ENCODE assay signal across 14 cellular contexts in genomic region chr13:51761638-51762350, GRCh38. TPM values are rescaled to one million over a fixed set of nuclear protein-coding genes. Genes with fewer than 3 reads are reported as not detected.
DNase-seq lines count a peak whose midpoint lies in the region; ATAC-seq and TF ChIP-seq lines count a peak whose summit lies in the region.
"Had no signal": no experiment of that assay in that cellular context is flagged by ENCODE, and none has a peak within 500 bp of the region (broad histone marks: within the 10 kb centered on the region; RNA-seq: fewer than 3 reads in every experiment).

No MANE protein-coding gene starts in this region.

- no peak overlapping the region for H3K4me3 Mint-ChIP-seq in IgD-negative memory B cell
- H3K4me3 Mint-ChIP-seq: activated T-helper 1 cell treated with anti-CD3 and anti-CD28 coated beads, Interleukin-12 subunit alpha, Interleukin-12 subunit beta, Interleukin-2, Interleukin-4 antibody, amounts not matched to agents 30 ng/mL and 10 ng/mL and 1 ng/mL, durations not matched to agents 14 hours and 24 hours and 36 hours had no signal

- no peak for ATAC-seq in GM18858 (IDR thresholded peaks at IDR 0.05; ENCODE audit: unreplicated experiment)

- no peaks in the 10 kb centered on the region for H3K9me3 Mint-ChIP-seq in IgD-negative memory B cell
- H3K9me3 Mint-ChIP-seq: activated T-helper 1 cell treated with anti-CD3 and anti-CD28 coated beads, Interleukin-12 subunit alpha, Interleukin-12 subunit beta, Interleukin-2, Interleukin-4 antibody, amounts not matched to agents 30 ng/mL and 10 ng/mL and 1 ng/mL, durations not matched to agents 14 hours and 24 hours and 36 hours had no signal

- H3K4me2 ChIP-seq in osteoblast (ENCODE audit: insufficient read depth, low read length): no peak overlapping the region
- H3K4me2 ChIP-seq: BLaER1 had no signal

- in situ Hi-C loops in Caki2 (cut with HindIII; ENCODE audit: low pct_unique_long_range_greater_than_20kb, low sequenced_read_pairs): no loop called here

- H3K4me1 ChIP-seq in osteoblast (ENCODE audit: insufficient read depth, low read length): peaks cover 14% of the 10 kb centered on the region

- DNase-seq in Caki2 (ENCODE audit: low read depth): peak; percentile 8
- DNase-seq in fibroblast of the aortic adventitia (ENCODE audit: low read depth): peak; percentile 15
- DNase-seq in osteoblast (ENCODE audit: insufficient read length, low spot score, missing footprints): peak; percentile 73
- no peak for DNase-seq in activated gamma-delta T cell treated with Interleukin-2 at 50 U/mL for 16 hours
- no peak for DNase-seq in NCI-H1092 (lab: John Stamatoyannopoulos, UW)
- DNase-seq: activated CD4-positive, alpha-beta T cell treated with anti-CD3 and anti-CD28 coated beads, Interleukin-2, amount 50 U/mL, for 4 hours; DMS153; NCI-H2029; NCI-H510A treated with DMSO at 0.1 percent for 48 hours had no signal

- peaks cover 16% of the 10 kb centered on the region for H3K36me3 Mint-ChIP-seq in IgD-negative memory B cell

- peak overlapping the region in 2 of 3 donors; percentile 13 to 47 for H3K27ac Mint-ChIP-seq in IgD-negative memory B cell
- H3K27ac Mint-ChIP-seq: activated T-helper 1 cell treated with anti-CD3 and anti-CD28 coated beads, Interleukin-12 subunit alpha, Interleukin-12 subunit beta, Interleukin-2, Interleukin-4 antibody, amounts not matched to agents 30 ng/mL and 10 ng/mL and 1 ng/mL, durations not matched to agents 14 hours and 24 hours and 36 hours had no signal

- H3K27ac ChIP-seq in osteoblast (ENCODE audit: low read depth, low read length): peak overlapping the region; percentile 23
- H3K27ac ChIP-seq: BLaER1 had no signal

- no peaks in the 10 kb centered on the region for H4K20me1 ChIP-seq in osteoblast (ENCODE audit: insufficient read depth, low read length)
- H4K20me1 ChIP-seq: BLaER1 had no signal

- H3K4me3 ChIP-seq in fibroblast of the aortic adventitia (ENCODE audit: low read depth, low read length) (no peak overlapping the region), osteoblast (ENCODE audit: insufficient read depth, low read length) (no peak overlapping the region)
- H3K4me3 ChIP-seq: BLaER1, SJSA1 had no signal

- H3K4me1 Mint-ChIP-seq in IgD-negative memory B cell: peaks cover 18 to 24% (median 22%) of the 10 kb centered on the region in 3 donors

- no peaks in the 10 kb centered on the region for H3K79me2 ChIP-seq in osteoblast (ENCODE audit: insufficient read depth, low read length)

- H3K27me3 Mint-ChIP-seq in IgD-negative memory B cell: no peaks in the 10 kb centered on the region

- H3K9me3 ChIP-seq in osteoblast (ENCODE audit: low read depth, low read length): no peaks in the 10 kb centered on the region
- H3K9me3 ChIP-seq: BLaER1, SJSA1 had no signal

- H3K27me3 ChIP-seq in osteoblast (ENCODE audit: insufficient read depth, low read length): no peaks in the 10 kb centered on the region
- H3K27me3 ChIP-seq: BLaER1, SJSA1 had no signal

- peaks cover 55% of the 10 kb centered on the region for H3K36me3 ChIP-seq in osteoblast (ENCODE audit: insufficient read depth, low read length)

- TF ChIP-seq CTCF in fibroblast of the aortic adventitia (IDR thresholded peaks at IDR 0.05; ENCODE audit: insufficient read depth, low read length) (no peak), osteoblast (IDR thresholded peaks at IDR 0.05; ENCODE audit: extremely low read depth, low read depth, low read length) (no peak)

- H2AFZ ChIP-seq in osteoblast (ENCODE audit: low read length): no peak overlapping the region

RNA-seq across cellular contexts. Expression of gene DHRS12, which starts 42.2 kb away (rescaled TPM):
- 0.75 and 2.8 TPM in 2 replicates for total RNA-seq in Caki2 (2014; rRNA removed; shearing (Covaris generic); ENCODE audit: low replicate concordance)
- polyA plus RNA-seq in IgD-negative memory B cell: 22.0 TPM
- total RNA-seq in fibroblast of the aortic adventitia (ENCODE audit: low replicate concordance) (2.0 and 3.8 TPM in 2 replicates), osteoblast (3.3 and 3.8 TPM in 2 replicates)

Comparison
In these comparisons a context has a peak if more than half of its experiments do, and no peak if none do; other contexts are left out.
1. DNase-seq: peak in Caki2 (single experiment), fibroblast of the aortic adventitia (single experiment) and osteoblast (single experiment); none in activated gamma-delta T cell treated with Interleukin-2 at 50 U/mL for 16 hours (single experiment) and NCI-H1092 (single experiment).